Comparison of ENCODE assay signal across 22 cellular contexts in the genomic region with DNA sequence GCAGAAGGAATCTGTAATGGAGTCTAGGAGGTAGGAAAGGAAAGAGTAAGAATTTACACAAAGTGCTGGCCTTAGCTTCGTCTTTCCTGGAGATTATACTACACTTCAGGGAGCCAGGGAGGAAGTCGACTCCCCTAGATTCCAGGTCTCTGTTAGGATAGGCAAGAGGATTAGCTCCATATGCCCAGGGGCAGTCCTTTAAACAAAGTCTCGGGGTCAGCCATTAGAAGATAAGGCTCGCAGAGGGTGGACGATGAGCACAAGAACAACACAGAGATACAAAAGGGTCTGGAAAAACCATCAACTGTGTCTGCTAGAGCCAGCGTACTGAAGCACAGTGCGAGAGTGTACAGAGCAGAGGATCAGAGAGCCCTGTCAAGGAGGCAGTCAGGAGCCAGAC.
"Had no signal": no experiment of that assay in that cellular context is flagged by ENCODE, and none has a peak within 500 bp of the region (broad histone marks: within the 10 kb centered on the region; RNA-seq: fewer than 3 reads in every experiment).

No MANE protein-coding gene starts in this region.

- H3K9me3 Mint-ChIP-seq: activated CD4-positive, alpha-beta memory T cell treated with anti-CD3 and anti-CD28 coated beads for 36 hours; activated naive CD4-positive, alpha-beta T cell treated with anti-CD3 and anti-CD28 coated beads for 36 hours; activated naive CD8-positive, alpha-beta T cell treated with anti-CD3 and anti-CD28 coated beads, Interleukin-2, amount 10 ng/mL, durations not matched to agents 7 days and 5 days; activated T-cell treated with anti-CD3 and anti-CD28 coated beads, Interleukin-2, amount 50 U/mL, for 72 hours had no signal

- H3K27ac ChIP-seq: cardiac muscle cell, prostate gland, spleen, thyroid gland had no signal

- H3K9me3 ChIP-seq: prostate gland, thyroid gland had no signal

- H3K4me1 ChIP-seq: left ventricle myocardium inferior, prostate gland, spleen, thyroid gland had no signal

- H3K27me3 Mint-ChIP-seq: dendritic cell treated with granulocyte-macrophage colony-stimulating factor and Interleukin-4, amounts not matched to agents 40 ng/mL and 50 ng/mL, for 4 days had no signal

- H3K36me3 Mint-ChIP-seq: activated CD4-positive, alpha-beta memory T cell treated with anti-CD3 and anti-CD28 coated beads for 36 hours; activated naive CD8-positive, alpha-beta T cell treated with anti-CD3 and anti-CD28 coated beads, Interleukin-2, amount 10 ng/mL, durations not matched to agents 7 days and 5 days; mesothelial cell of epicardium; naive thymus-derived CD8-positive, alpha-beta T cell had no signal

- ATAC-seq: activated T-cell treated with anti-CD3 and anti-CD28 coated beads, Interleukin-2, amount 50 U/mL, for 72 hours; naive thymus-derived CD8-positive, alpha-beta T cell; stimulated activated naive CD8-positive, alpha-beta T cell treated with anti-CD3 and anti-CD28 coated beads, Interleukin-15, Interleukin-2, amounts not matched to agents 100 U/mL and 50 U/mL, for 24 hours had no signal

- DNase-seq: activated CD4-positive, alpha-beta memory T cell treated with anti-CD3 and anti-CD28 coated beads for 36 hours; activated CD4-positive, alpha-beta T cell treated with anti-CD3 and anti-CD28 coated beads for 4 hours; activated CD4-positive, CD25-positive, alpha-beta regulatory T cell; activated effector memory CD4-positive, alpha-beta T cell treated with Interleukin-2 at 50 U/mL for 16 hours; activated naive CD4-positive, alpha-beta T cell treated with anti-CD3 and anti-CD28 coated beads for 36 hours; activated naive CD8-positive, alpha-beta T cell treated with anti-CD3 and anti-CD28 coated beads, Interleukin-2, amount 10 ng/mL, durations not matched to agents 7 days and 5 days; activated T-cell treated with anti-CD3 and anti-CD28 coated beads, Interleukin-2, amount 50 U/mL, for 72 hours; amygdala; effector CD4-positive, alpha-beta T cell; erythroblast; foreskin fibroblast; left ventricle myocardium inferior; naive thymus-derived CD8-positive, alpha-beta T cell; spleen; stimulated activated CD4-positive, alpha-beta T cell treated with anti-CD3 and anti-CD28 coated beads, Interleukin-4, amount 100 ng/mL, for 24 hours; stimulated activated naive CD8-positive, alpha-beta T cell treated with anti-CD3 and anti-CD28 coated beads, Interleukin-15, Interleukin-2, amounts not matched to agents 100 U/mL and 50 U/mL, for 24 hours; T-helper 1 cell; thyroid gland had no signal

- H3K4me1 Mint-ChIP-seq: activated naive CD8-positive, alpha-beta T cell treated with anti-CD3 and anti-CD28 coated beads, Interleukin-2, amount 10 ng/mL, durations not matched to agents 7 days and 5 days; mesothelial cell of epicardium; naive thymus-derived CD8-positive, alpha-beta T cell had no signal

- H3K27me3 ChIP-seq: cardiac muscle cell, spleen, thyroid gland had no signal

- H3K4me3 ChIP-seq: cardiac muscle cell, left ventricle myocardium inferior, prostate gland, spleen, thyroid gland had no signal

- H3K36me3 ChIP-seq: cardiac muscle cell, left ventricle myocardium inferior, prostate gland, spleen, thyroid gland had no signal

- H3K4me3 Mint-ChIP-seq: activated CD4-positive, alpha-beta memory T cell treated with anti-CD3 and anti-CD28 coated beads for 36 hours; activated naive CD4-positive, alpha-beta T cell treated with anti-CD3 and anti-CD28 coated beads for 36 hours; activated naive CD8-positive, alpha-beta T cell treated with anti-CD3 and anti-CD28 coated beads, Interleukin-2, amount 10 ng/mL, durations not matched to agents 7 days and 5 days; activated T-cell treated with anti-CD3 and anti-CD28 coated beads, Interleukin-2, amount 50 U/mL, for 72 hours; dendritic cell treated with granulocyte-macrophage colony-stimulating factor and Interleukin-4, amounts not matched to agents 40 ng/mL and 50 ng/mL, for 4 days; mesothelial cell of epicardium; naive thymus-derived CD8-positive, alpha-beta T cell had no signal
